In genomic region chr18:42446195-42446594, GRCh38 we compare ENCODE assay signal across 1 cellular context.
TF ChIP-seq lines count a peak whose summit lies in the region.

No MANE protein-coding gene starts in this region.

TF ChIP-seq in HepG2, 621 proteins besides CTCF, POLR2A, EP300 and RAD21 (continued from another document and continues in another):
- no peak for TF ChIP-seq GMEB2 (CRISPR knock-in tag; IDR thresholded peaks at IDR 0.05; ENCODE audit: low read depth)
- no peak for TF ChIP-seq ZBTB49 (CRISPR knock-in tag; IDR thresholded peaks at IDR 0.05; ENCODE audit: borderline replicate concordance)
- no peak for TF ChIP-seq HNRNPK (IDR thresholded peaks at IDR 0.05; ENCODE audit: low read depth, low read length, poor library complexity, severe bottlenecking)
- no peak for TF ChIP-seq KLF6 (CRISPR knock-in tag; IDR thresholded peaks at IDR 0.05)
- 0 out of 2 replicates have a peak, but pooled peaks have one; percentile 19 for TF ChIP-seq HNF1A (IDR thresholded peaks at IDR 0.05; ENCODE audit: low read depth)
- peak; percentile 68; the same call in 1 of the 2 replicates for TF ChIP-seq HNF1A (CRISPR knock-in tag; IDR thresholded peaks at IDR 0.05; ENCODE audit: borderline replicate concordance)
- TF ChIP-seq CBX1 (IDR thresholded peaks at IDR 0.05; ENCODE audit: low read depth) = no peak
- TF ChIP-seq ZFP36 (IDR thresholded peaks at IDR 0.05; ENCODE audit: borderline replicate concordance, low read depth, low read length, partially characterized antibody) = no peak
- TF ChIP-seq ZNF616 (CRISPR knock-in tag; IDR thresholded peaks at IDR 0.05; ENCODE audit: low read depth) = no peak
- TF ChIP-seq ZNF782 (CRISPR knock-in tag; IDR thresholded peaks at IDR 0.05; ENCODE audit: borderline replicate concordance) = no peak
- TF ChIP-seq YY1 (IDR thresholded peaks at IDR 0.05; ENCODE audit: insufficient read depth, insufficient replicate concordance, low read depth, low read length) = no peak
- TF ChIP-seq NFE2L1 (CRISPR knock-in tag; IDR thresholded peaks at IDR 0.05; ENCODE audit: borderline replicate concordance) = no peak
- no peak for TF ChIP-seq GTF2F1 (IDR thresholded peaks at IDR 0.05; ENCODE audit: low read length)
- no peak for TF ChIP-seq YEATS4 (CRISPR knock-in tag; IDR thresholded peaks at IDR 0.05; ENCODE audit: borderline replicate concordance)
- no peak for TF ChIP-seq ZNF33B (CRISPR knock-in tag; IDR thresholded peaks at IDR 0.05)
- no peak for TF ChIP-seq ZFYVE20 (CRISPR knock-in tag; IDR thresholded peaks at IDR 0.05; ENCODE audit: borderline replicate concordance, low read depth)
- peak; percentile 80 for TF ChIP-seq MED1 (CRISPR knock-in tag; IDR thresholded peaks at IDR 0.05)
- TF ChIP-seq CEBPG (CRISPR knock-in tag; IDR thresholded peaks at IDR 0.05) = peak; percentile 77
- no peak for TF ChIP-seq ZNF30 (CRISPR knock-in tag; IDR thresholded peaks at IDR 0.05)
- TF ChIP-seq ZGPAT (CRISPR knock-in tag; IDR thresholded peaks at IDR 0.05) = peak; percentile 46; the same call in 1 of the 2 replicates
- TF ChIP-seq CHD4 (IDR thresholded peaks at IDR 0.05; ENCODE audit: borderline replicate concordance, low read length) = no peak
- TF ChIP-seq ZNF598 (CRISPR knock-in tag; IDR thresholded peaks at IDR 0.05; ENCODE audit: borderline replicate concordance) = no peak
- TF ChIP-seq FOSL2 (CRISPR knock-in tag; IDR thresholded peaks at IDR 0.05) = peak; percentile 32; the same call in 1 of the 2 replicates
- no peak for TF ChIP-seq GMEB1 (CRISPR knock-in tag; IDR thresholded peaks at IDR 0.05; ENCODE audit: borderline replicate concordance)
- no peak; the same call in 1 of the 2 replicates for TF ChIP-seq TFAP4 (IDR thresholded peaks at IDR 0.05; ENCODE audit: borderline replicate concordance, low read depth)
- no peak for TF ChIP-seq FIP1L1 (IDR thresholded peaks at IDR 0.05; ENCODE audit: borderline replicate concordance, insufficient read depth, low read depth, low read length)
- TF ChIP-seq ZNF691 (CRISPR knock-in tag; IDR thresholded peaks at IDR 0.05; ENCODE audit: borderline replicate concordance, low read depth) = no peak
- TF ChIP-seq PBX3 (CRISPR knock-in tag; IDR thresholded peaks at IDR 0.05; ENCODE audit: borderline replicate concordance) = no peak
- TF ChIP-seq TOPORS (CRISPR knock-in tag; IDR thresholded peaks at IDR 0.05) = no peak
- no peak for TF ChIP-seq ARHGAP35 (CRISPR knock-in tag; IDR thresholded peaks at IDR 0.05; ENCODE audit: borderline replicate concordance)
- TF ChIP-seq BCL3 (CRISPR knock-in tag; IDR thresholded peaks at IDR 0.05) = no peak
- no peak for TF ChIP-seq GLI4 (CRISPR knock-in tag; IDR thresholded peaks at IDR 0.05; ENCODE audit: borderline replicate concordance)
- TF ChIP-seq JUNB (CRISPR knock-in tag; IDR thresholded peaks at IDR 0.05; ENCODE audit: borderline replicate concordance) = peak; percentile 21; the same call in 1 of the 2 replicates
- no peak; the same call in 1 of the 2 replicates for TF ChIP-seq NFIC (IDR thresholded peaks at IDR 0.05; ENCODE audit: low read length)
- TF ChIP-seq ZNF282 (IDR thresholded peaks at IDR 0.05; ENCODE audit: partially characterized antibody) = no peak
- peak; percentile 88 to 99 for TF ChIP-seq NR2F1 (CRISPR knock-in tag; IDR thresholded peaks at IDR 0.05)
- no peak for TF ChIP-seq BRCA1 (CRISPR knock-in tag; IDR thresholded peaks at IDR 0.05)
- TF ChIP-seq HNRNPL (IDR thresholded peaks at IDR 0.05; ENCODE audit: low read depth, low read length) = no peak
- TF ChIP-seq ZMYM2 (CRISPR knock-in tag; IDR thresholded peaks at IDR 0.05) = no peak
- no peak for TF ChIP-seq THAP11 (CRISPR knock-in tag; IDR thresholded peaks at IDR 0.05)
- TF ChIP-seq NFYB (CRISPR knock-in tag; IDR thresholded peaks at IDR 0.05) = no peak
- TF ChIP-seq MAZ (IDR thresholded peaks at IDR 0.05; ENCODE audit: borderline replicate concordance, low read depth, low read length) = no peak
- no peak for TF ChIP-seq MAZ (CRISPR knock-in tag; IDR thresholded peaks at IDR 0.05; ENCODE audit: low read depth)
- no peak for TF ChIP-seq ZNF451 (CRISPR knock-in tag; IDR thresholded peaks at IDR 0.05)
- no peak for TF ChIP-seq ZNF263 (CRISPR knock-in tag; IDR thresholded peaks at IDR 0.05)
- TF ChIP-seq ZNF605 (CRISPR knock-in tag; IDR thresholded peaks at IDR 0.05) = no peak
- TF ChIP-seq FOXA3 (CRISPR knock-in tag; IDR thresholded peaks at IDR 0.05) = peak; percentile 95
- no peak for TF ChIP-seq SMYD3 (CRISPR knock-in tag; IDR thresholded peaks at IDR 0.05)
- TF ChIP-seq REPIN1 (CRISPR knock-in tag; IDR thresholded peaks at IDR 0.05; ENCODE audit: borderline replicate concordance, low read depth) = no peak; the same call in 1 of the 2 replicates
- no peak for TF ChIP-seq ZFP37 (CRISPR knock-in tag; IDR thresholded peaks at IDR 0.05; ENCODE audit: borderline replicate concordance)
- no peak for TF ChIP-seq ZZZ3 (CRISPR knock-in tag; IDR thresholded peaks at IDR 0.05; ENCODE audit: borderline replicate concordance)
- TF ChIP-seq HNRNPLL (IDR thresholded peaks at IDR 0.05; ENCODE audit: low read depth, low read length, poor library complexity, severe bottlenecking) = no peak
- TF ChIP-seq ZNF10 (CRISPR knock-in tag; IDR thresholded peaks at IDR 0.05; ENCODE audit: borderline replicate concordance, low read depth) = no peak
- no peak for TF ChIP-seq YEATS2 (CRISPR knock-in tag; IDR thresholded peaks at IDR 0.05; ENCODE audit: borderline replicate concordance)
- TF ChIP-seq AGO2 (optimal IDR thresholded peaks at IDR 0.05; ENCODE audit: low read depth, low read length) = no peak
- TF ChIP-seq ZNF784 (CRISPR knock-in tag; IDR thresholded peaks at IDR 0.05; ENCODE audit: borderline replicate concordance) = no peak
